8 cellular contexts compared by ENCODE assay signal in the genomic region with DNA sequence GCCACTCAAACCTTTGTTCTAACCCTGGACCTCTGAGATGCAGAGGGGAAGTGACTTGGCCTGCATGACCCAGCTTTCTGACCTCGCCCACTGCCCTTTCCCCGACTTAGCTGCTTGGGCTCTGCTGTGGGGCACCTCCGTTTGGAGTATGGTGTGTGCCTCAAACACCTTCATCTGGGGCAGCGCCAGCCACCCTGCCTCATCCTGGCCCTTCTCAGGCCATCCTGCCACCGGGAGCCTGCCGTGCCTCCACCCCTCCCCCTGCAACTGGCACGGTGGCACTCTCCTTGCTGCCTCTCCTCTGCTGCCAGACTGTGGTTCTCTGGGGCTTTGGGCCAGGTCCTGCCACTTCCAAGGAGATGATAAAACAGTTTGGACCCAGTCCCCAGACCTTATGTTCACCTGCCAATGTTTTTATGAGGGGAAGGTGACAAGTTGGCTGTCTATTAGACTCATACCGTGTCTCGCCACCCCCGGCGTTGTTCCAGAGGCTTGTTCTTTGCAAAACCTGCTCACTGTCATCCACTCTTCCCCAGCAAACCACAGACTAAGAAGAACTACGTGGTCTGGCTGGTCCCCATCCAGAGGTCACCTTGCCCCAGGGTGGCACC. TPM values are rescaled to one million over a fixed set of nuclear protein-coding genes. Genes with fewer than 3 reads are reported as not detected.
DNase-seq lines count a peak whose midpoint lies in the region; ATAC-seq, FAIRE-seq and TF ChIP-seq lines count a peak whose summit lies in the region.

No MANE protein-coding gene starts in this region.

- no peak for TF ChIP-seq POLR2A in thyroid gland (IDR thresholded peaks at IDR 0.05)

- H3K27ac Mint-ChIP-seq in activated CD8-positive, alpha-beta memory T cell treated with anti-CD3 and anti-CD28 coated beads, Interleukin-2, amount 10 ng/mL, durations not matched to agents 7 days and 5 days, result peak overlapping the region; percentile 82
- peak overlapping the region; percentile 41 for H3K27ac Mint-ChIP-seq in activated naive CD8-positive, alpha-beta T cell

- peak in 1 of 6 experiments; percentile 9 for TF ChIP-seq CTCF in thyroid gland (IDR thresholded peaks at IDR 0.05)
- TF ChIP-seq CTCF in WERI-Rb-1 (IDR thresholded peaks at IDR 0.05; ENCODE audit: low read depth, low read length), result no peak

- no peaks in the 10 kb centered on the region for H3K9me3 Mint-ChIP-seq in activated CD8-positive, alpha-beta memory T cell treated with anti-CD3 and anti-CD28 coated beads, Interleukin-2, amount 10 ng/mL, durations not matched to agents 7 days and 5 days (ENCODE audit: low read depth)
- no peaks in the 10 kb centered on the region for H3K9me3 Mint-ChIP-seq in activated naive CD8-positive, alpha-beta T cell (ENCODE audit: low read depth)

- no peak overlapping the region for H3K4me3 Mint-ChIP-seq in activated CD8-positive, alpha-beta memory T cell treated with anti-CD3 and anti-CD28 coated beads, Interleukin-2, amount 10 ng/mL, durations not matched to agents 7 days and 5 days
- no peak overlapping the region for H3K4me3 Mint-ChIP-seq in activated naive CD8-positive, alpha-beta T cell

- H3K4me3 ChIP-seq in thyroid gland (replicated peaks in 1 of 3) (no peak overlapping the region), WERI-Rb-1 (ENCODE audit: low read depth, low read length) (no peak overlapping the region)

- peak overlapping the region; percentile 88 to 96 (median 94) for H3K27ac ChIP-seq in thyroid gland
- no peak overlapping the region for H3K27ac ChIP-seq in WERI-Rb-1

- no peak for FAIRE-seq in GM19239 (lab: Jason Lieb, UNC)

- no peaks in the 10 kb centered on the region for H3K27me3 Mint-ChIP-seq in activated CD8-positive, alpha-beta memory T cell treated with anti-CD3 and anti-CD28 coated beads, Interleukin-2, amount 10 ng/mL, durations not matched to agents 7 days and 5 days
- H3K27me3 Mint-ChIP-seq in activated naive CD8-positive, alpha-beta T cell, result no peaks in the 10 kb centered on the region

- H3K36me3 Mint-ChIP-seq in activated CD8-positive, alpha-beta memory T cell treated with anti-CD3 and anti-CD28 coated beads, Interleukin-2, amount 10 ng/mL, durations not matched to agents 7 days and 5 days, result peaks cover 2% of the 10 kb centered on the region
- no peaks in the 10 kb centered on the region for H3K36me3 Mint-ChIP-seq in activated naive CD8-positive, alpha-beta T cell

- CTCF ChIA-PET in activated CD8-positive, alpha-beta memory T cell treated with anti-CD3 and anti-CD28 coated beads, Interleukin-2, amount 10 ng/mL, durations not matched to agents 7 days and 5 days (lab: Charles Lee), result interaction anchor here (1.3 to 5.5 kb wide), 2 partner anchors 28 to 32 kb away, joined by 4 to 20 read pairs; partner anchors contain the start of gene SLC6A6

- ATAC-seq in activated CD8-positive, alpha-beta memory T cell treated with anti-CD3 and anti-CD28 coated beads, Interleukin-2, amount 10 ng/mL, durations not matched to agents 7 days and 5 days, result no peak
- peak; percentile 23 for ATAC-seq in left lobe of liver

- 32 to 47% methylated on average over 11 to 12 of the region's 12 CpGs for WGBS in thyroid gland, 2 donors

- H3K4me1 ChIP-seq in thyroid gland, result peaks cover 60 to 78% of the 10 kb centered on the region in 2 donors

- H3K9me3 ChIP-seq in thyroid gland, result no peaks in the 10 kb centered on the region
- H3K9me3 ChIP-seq in WERI-Rb-1 (ENCODE audit: severe bottlenecking), result no peaks in the 10 kb centered on the region

- intact Hi-C loops in thyroid gland (cut with DNase I), result no loop called here

- H3K36me3 ChIP-seq in thyroid gland (no peaks in the 10 kb centered on the region), WERI-Rb-1 (no peaks in the 10 kb centered on the region; the same call in 1 of the 2 replicates)

- DNase-seq in activated CD8-positive, alpha-beta memory T cell treated with anti-CD3 and anti-CD28 coated beads, Interleukin-2, amount 10 ng/mL, durations not matched to agents 7 days and 5 days, result no peak
- no peak for DNase-seq in activated CD8-positive, alpha-beta memory T cell treated with anti-CD3 and anti-CD28 coated beads for 24 hours
- DNase-seq in left lobe of liver (ENCODE audit: low spot score), result no peak
- DNase-seq in thyroid gland, result peak; percentile 89 to 93
- DNase-seq in DMS53 treated with DMSO at 0.1 percent for 48 hours (lab: John Stamatoyannopoulos, UW; ENCODE audit: unreplicated experiment), result no peak
- no peak for DNase-seq in WERI-Rb-1
- DNase-seq in GM19239 (ENCODE audit: insufficient read length, low spot score), result no peak

- H3K27me3 ChIP-seq in thyroid gland (no peaks in the 10 kb centered on the region), WERI-Rb-1 (ENCODE audit: insufficient read depth, low read depth, severe bottlenecking) (no peaks in the 10 kb centered on the region)

- H3K4me1 Mint-ChIP-seq in activated CD8-positive, alpha-beta memory T cell treated with anti-CD3 and anti-CD28 coated beads, Interleukin-2, amount 10 ng/mL, durations not matched to agents 7 days and 5 days, result peaks cover 57% of the 10 kb centered on the region
- H3K4me1 Mint-ChIP-seq in activated naive CD8-positive, alpha-beta T cell (ENCODE audit: low read depth), result peaks cover 57% of the 10 kb centered on the region

RNA-seq across cellular contexts. Expression of gene SLC6A6, which starts 32.2 kb away (rescaled TPM):
- 10 to 100 TPM; 55.3 to 64.6 TPM for total RNA-seq in activated CD8-positive, alpha-beta memory T cell treated with anti-CD3 and anti-CD28 coated beads, Interleukin-2, amount 10 ng/mL, durations not matched to agents 7 days and 5 days
- total RNA-seq in left lobe of liver (3.2 TPM), thyroid gland (10 to 100 TPM; 42.7 to 98.0 (median 72.5) TPM)

Comparison
In these comparisons a context has a peak if more than half of its experiments do, and no peak if none do; other contexts are left out.
1. DNase-seq: peak in thyroid gland (2 of 2); none in activated CD8-positive, alpha-beta memory T cell treated with anti-CD3 and anti-CD28 coated beads, Interleukin-2, amount 10 ng/mL, durations not matched to agents 7 days and 5 days (single experiment), activated CD8-positive, alpha-beta memory T cell treated with anti-CD3 and anti-CD28 coated beads for 24 hours (single experiment), left lobe of liver (single experiment), DMS53 treated with DMSO at 0.1 percent for 48 hours (single experiment), WERI-Rb-1 (single experiment) and GM19239 (single experiment).
2. RNA of gene SLC6A6, which starts 32.2 kb away (total RNA-seq): 42.7 to 98.0 TPM in thyroid gland and 55.3 to 64.6 TPM in activated CD8-positive, alpha-beta memory T cell treated with anti-CD3 and anti-CD28 coated beads, Interleukin-2, amount 10 ng/mL, durations not matched to agents 7 days and 5 days; 3.2 TPM in left lobe of liver (single experiment); every median in the first group is over 10 times any median in the second.